Comparison of ENCODE assay signal across 21 cellular contexts in the genomic region with DNA sequence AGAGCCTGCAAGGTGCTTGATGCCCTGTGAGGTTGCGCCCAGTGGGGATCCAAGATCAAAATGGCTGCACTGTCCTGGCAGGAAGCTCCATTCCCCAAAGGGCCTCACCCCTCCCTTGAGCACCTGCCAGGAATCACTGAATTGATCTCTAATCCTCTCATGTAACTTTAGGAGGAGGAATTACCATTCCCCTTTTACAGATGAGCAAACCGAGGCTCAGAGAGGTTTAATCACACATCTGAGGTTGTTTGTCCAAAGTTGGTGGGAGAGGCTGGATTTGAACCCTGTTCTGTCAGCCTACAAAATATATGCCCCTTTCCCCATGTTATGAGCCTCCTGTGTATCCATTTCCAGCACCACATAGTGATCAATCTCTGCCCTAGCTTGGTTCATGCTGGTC. TPM values are rescaled to one million over a fixed set of nuclear protein-coding genes. Genes with fewer than 3 reads are reported as not detected.
DNase-seq lines count a peak whose midpoint lies in the region; ATAC-seq, FAIRE-seq and TF ChIP-seq lines count a peak whose summit lies in the region.
"Had no signal": no experiment of that assay in that cellular context is flagged by ENCODE, and none has a peak within 500 bp of the region (broad histone marks: within the 10 kb centered on the region; RNA-seq: fewer than 3 reads in every experiment).

No MANE protein-coding gene starts in this region.

- TF ChIP-seq EP300 in H1 (IDR thresholded peaks at IDR 0.05; ENCODE audit: borderline replicate concordance in 1 of 2, low read depth in 2 of 2, low read length in 2 of 2), result no peak

- no peak overlapping the region for H2BK5ac ChIP-seq in H1 (ENCODE audit: low read depth, low read length)

- H3K9me2 ChIP-seq in MM.1S (replicated peaks; ENCODE audit: insufficient read depth, low read length), result no peaks in the 10 kb centered on the region

- H2AFZ ChIP-seq in H1 (ENCODE audit: low read length) (no peak overlapping the region), neural progenitor cell (replicated peaks) (no peak overlapping the region), MM.1S (ENCODE audit: low read length) (no peak overlapping the region)
- H2AFZ ChIP-seq: GM23338 had no signal

- POLR2A ChIA-PET in H1 (lab: Charles Lee; ENCODE audit: partially characterized antibody), result interaction anchor here (0.6 to 2.7 kb wide), 6 partner anchors 15 to 38 kb away, joined by 3 to 10 read pairs (median 4); no protein-coding TSS in a partner anchor

- H3K4ac ChIP-seq in H1 (replicated peaks; ENCODE audit: insufficient read length, low read depth, low read length), result no peak overlapping the region

- no peak overlapping the region; the same call in 1 of the 2 replicates for H2BK12ac ChIP-seq in H1 (ENCODE audit: low read depth, low read length)

- TF ChIP-seq POLR2A in H1 (IDR thresholded peaks at IDR 0.05; ENCODE audit: control extremely low read depth in 1 of 2, low read depth in 2 of 2, low read length in 2 of 2), result no peak

- no peak overlapping the region for H2BK15ac ChIP-seq in H1 (ENCODE audit: low read length)

- H3K27ac Mint-ChIP-seq in neural progenitor cell, result peak overlapping the region; percentile 11
- H3K27ac Mint-ChIP-seq: CD14-positive monocyte; CD4-positive, alpha-beta memory T cell; GM23338; HFFc6 had no signal

- H3K79me2 ChIP-seq in H1 (ENCODE audit: control insufficient read depth in 1 of 2, insufficient read depth in 2 of 2, low read length in 2 of 2) (no peaks in the 10 kb centered on the region), neural progenitor cell (ENCODE audit: low read depth) (no peaks in the 10 kb centered on the region), MM.1S (ENCODE audit: low read length) (no peaks in the 10 kb centered on the region)

- no peak overlapping the region for H3K4me3 ChIP-seq in right atrium auricular region
- no peak overlapping the region for H3K4me3 ChIP-seq in H1 (ENCODE audit: extremely low read depth in 1 of 4, insufficient read depth in 2 of 4, low read depth in 3 of 4, low read length in 4 of 4)
- no peak overlapping the region for H3K4me3 ChIP-seq in neural progenitor cell
- no peak overlapping the region for H3K4me3 ChIP-seq in MM.1S (ENCODE audit: low read length)
- H3K4me3 ChIP-seq: BLaER1, GM23338 had no signal

- H3K79me1 ChIP-seq in H1 (ENCODE audit: low read depth, low read length), result no peaks in the 10 kb centered on the region

- WGBS in H1 (ENCODE audit: extremely low coverage in 1 of 2, insufficient coverage in 1 of 2, insufficient read length in 1 of 2, insufficient replicate concordance in 2 of 2, low coverage in 1 of 2, low lambda C conversion rate in 2 of 2, missing lambda C conversion rate in 1 of 2), 2 experiments, result 80% methylated on average over 2 of the region's 2 CpGs; no CpG with 5 or more reads in 1 of the 2 experiments

- H3K56ac ChIP-seq in H1 (replicated peaks; ENCODE audit: insufficient read length, low read depth, low read length), result no peak overlapping the region

- no peak for TF ChIP-seq RAD21 in H1 (IDR thresholded peaks at IDR 0.05 in 1 of 2, conservative IDR thresholded peaks at IDR 0.05 in 1 of 2; ENCODE audit: low read depth in 2 of 2, low read length in 2 of 2)

- DNase-seq in right atrium auricular region (ENCODE audit: low spot score), result no peak
- DNase-seq in Right ventricle myocardium superior, result no peak
- DNase-seq in H1 (ENCODE audit: low read depth in 1 of 2, low spot score in 2 of 2), result no peak
- no peak for DNase-seq in neural progenitor cell (ENCODE audit: low spot score)
- DNase-seq in NCI-H524 treated with DMSO at 0.1 percent for 48 hours (lab: John Stamatoyannopoulos, UW), result no peak
- no peak for DNase-seq in MM.1S
- DNase-seq: 8988T; CD4-positive, alpha-beta memory T cell; DMS153; DMS79; GDM1; H7; HFFc6 had no signal

- H3K9ac ChIP-seq in H1 (replicated peaks in 1 of 4; ENCODE audit: extremely low read depth in 1 of 4, low read depth in 3 of 4, low read length in 3 of 4) (no peak overlapping the region), neural progenitor cell (no peak overlapping the region), MM.1S (ENCODE audit: low read length) (no peak overlapping the region)
- H3K9ac ChIP-seq: BLaER1 had no signal

- intact Hi-C loops in Right ventricle myocardium superior (cut with DNase I), result no loop called here

- no peaks in the 10 kb centered on the region for H3K9me3 Mint-ChIP-seq in neural progenitor cell
- H3K9me3 Mint-ChIP-seq: CD4-positive, alpha-beta memory T cell; GM23338; HFFc6 had no signal

- no peak overlapping the region for H4K8ac ChIP-seq in H1 (ENCODE audit: extremely low read depth, insufficient read depth, low read length)

- peaks cover 2% of the 10 kb centered on the region; the same call in 1 of the 2 replicates for H3K23me2 ChIP-seq in H1 (ENCODE audit: low read depth, low read length)

- no peaks in the 10 kb centered on the region for H3K27me3 ChIP-seq in right atrium auricular region
- H3K27me3 ChIP-seq in H1 (replicated peaks in 1 of 4; ENCODE audit: control insufficient read depth in 3 of 4, extremely low read depth in 1 of 4, insufficient read depth in 3 of 4, low read length in 3 of 4), result peaks cover 0 to 21% (median 12%) of the 10 kb centered on the region in 4 experiments; a peak in 6 of 7 replicates
- H3K27me3 ChIP-seq in neural progenitor cell, result peaks cover 48% of the 10 kb centered on the region
- H3K27me3 ChIP-seq in MM.1S (replicated peaks; ENCODE audit: insufficient read depth, low read length), result peaks cover 97% of the 10 kb centered on the region

- H3K4me3 Mint-ChIP-seq in neural progenitor cell, result no peak overlapping the region
- H3K4me3 Mint-ChIP-seq: CD4-positive, alpha-beta memory T cell; GM23338; HFFc6 had no signal

- TF ChIP-seq CTCF in right atrium auricular region (IDR thresholded peaks at IDR 0.05) (no peak), H1 (IDR thresholded peaks at IDR 0.05; ENCODE audit: control extremely low read depth in 1 of 3, insufficient read depth in 1 of 3, low read depth in 1 of 3, low read length in 3 of 3) (no peak), neural progenitor cell (IDR thresholded peaks at IDR 0.05) (no peak), MM.1S (IDR thresholded peaks at IDR 0.05; ENCODE audit: low read length) (no peak)

- H3K27ac ChIP-seq in right atrium auricular region (peak overlapping the region; percentile 9 to 92), H1 (ENCODE audit: low read depth, low read length) (no peak overlapping the region), neural progenitor cell (no peak overlapping the region), MM.1S (ENCODE audit: low read length) (no peak overlapping the region)
- H3K27ac ChIP-seq: BLaER1 had no signal

- no peak overlapping the region for H4K5ac ChIP-seq in H1 (ENCODE audit: insufficient read length, low read depth, low read length)

- CTCF ChIA-PET in H1 (lab: Charles Lee; ENCODE audit: partially characterized antibody), result interaction anchor here (18.0 to 113.1 kb wide), 5 partner anchors 3 to 119 kb away, joined by 334 to 7248 read pairs (median 488); partner anchors contain the start of genes ASIC4, DES, GMPPA and SPEG

- peaks cover 74% of the 10 kb centered on the region for H3K4me1 Mint-ChIP-seq in neural progenitor cell

- H3K27me3 Mint-ChIP-seq in neural progenitor cell (ENCODE audit: insufficient read depth, low read depth), result peaks cover 33% of the 10 kb centered on the region

- H4K91ac ChIP-seq in H1 (replicated peaks; ENCODE audit: insufficient read length, low read length), result no peak overlapping the region

- H3K9me3 ChIP-seq in right atrium auricular region, result no peaks in the 10 kb centered on the region
- H3K9me3 ChIP-seq in H1 (ENCODE audit: insufficient read depth in 2 of 2, low read depth in 1 of 2, low read length in 1 of 2), result no peaks in the 10 kb centered on the region
- H3K9me3 ChIP-seq in neural progenitor cell (ENCODE audit: low read depth), result no peaks in the 10 kb centered on the region
- H3K9me3 ChIP-seq in MM.1S (replicated peaks; ENCODE audit: insufficient read depth, low read length), result no peaks in the 10 kb centered on the region
- H3K9me3 ChIP-seq: BLaER1 had no signal

- no peak overlapping the region for H2AK5ac ChIP-seq in H1 (ENCODE audit: low read depth, low read length)

- H3K4me1 ChIP-seq in right atrium auricular region (peaks cover 0 to 57% of the 10 kb centered on the region in 2 donors), H1 (replicated peaks in 1 of 4; ENCODE audit: control insufficient read depth in 3 of 4, insufficient read depth in 4 of 4, low read length in 3 of 4) (peaks cover 0 to 29% (median 19%) of the 10 kb centered on the region in 4 experiments; a peak in 6 of 7 replicates), neural progenitor cell (peaks cover 69% of the 10 kb centered on the region), MM.1S (ENCODE audit: low read length) (peaks cover 5% of the 10 kb centered on the region; the same call in 1 of the 2 replicates)

- no peak for FAIRE-seq in H1 (lab: Jason Lieb, UNC)
- FAIRE-seq: GM12892, GM18507 had no signal

- no peak overlapping the region for H3K14ac ChIP-seq in H1 (ENCODE audit: insufficient read length)

- H2BK20ac ChIP-seq in H1 (ENCODE audit: low read length), result no peak overlapping the region

- peaks cover 52% of the 10 kb centered on the region for H3F3A ChIP-seq in neural progenitor cell (ENCODE audit: low read depth)
- no peaks in the 10 kb centered on the region for H3F3A ChIP-seq in MM.1S (ENCODE audit: insufficient read depth, low read length)

- H3K36me3 ChIP-seq in right atrium auricular region (no peaks in the 10 kb centered on the region), H1 (ENCODE audit: control insufficient read depth in 2 of 4, insufficient read depth in 4 of 4, low read length in 3 of 4) (no peaks in the 10 kb centered on the region), neural progenitor cell (no peaks in the 10 kb centered on the region), MM.1S (replicated peaks; ENCODE audit: insufficient read depth, low read length) (no peaks in the 10 kb centered on the region)
- H3K36me3 ChIP-seq: BLaER1 had no signal

- H3K4me2 ChIP-seq in H1 (ENCODE audit: insufficient read depth in 1 of 2, low read depth in 2 of 2, low read length in 2 of 2), result no peak overlapping the region; a peak in 1 of 4 replicates
- no peak overlapping the region for H3K4me2 ChIP-seq in neural progenitor cell
- no peak overlapping the region for H3K4me2 ChIP-seq in MM.1S (ENCODE audit: low read depth, low read length)
- H3K4me2 ChIP-seq: BLaER1 had no signal

- no peak overlapping the region for H3K23ac ChIP-seq in H1 (ENCODE audit: insufficient read length)

- H4K20me1 ChIP-seq in H1 (replicated peaks in 1 of 2; ENCODE audit: control insufficient read depth in 1 of 2, insufficient read depth in 2 of 2, low read length in 2 of 2) (no peaks in the 10 kb centered on the region), neural progenitor cell (ENCODE audit: low read depth) (peaks cover 15% of the 10 kb centered on the region), MM.1S (ENCODE audit: insufficient read depth, low read length) (no peaks in the 10 kb centered on the region)
- H4K20me1 ChIP-seq: BLaER1 had no signal

- ATAC-seq in Right ventricle myocardium superior (ENCODE audit: poor library complexity), result no peak
- ATAC-seq: GM23338, HCT116 had no signal

- no peak overlapping the region for H3K18ac ChIP-seq in H1 (ENCODE audit: extremely low read depth, low read length)

- H3K36me3 Mint-ChIP-seq in neural progenitor cell, result no peaks in the 10 kb centered on the region
- H3K36me3 Mint-ChIP-seq: CD4-positive, alpha-beta memory T cell had no signal

- H2BK120ac ChIP-seq in H1 (replicated peaks; ENCODE audit: low read depth, low read length), result no peak overlapping the region

RNA-seq across cellular contexts. Expression of gene ASIC4, which starts 10.5 kb away (rescaled TPM):
- total RNA-seq in right atrium auricular region (not detected), Right ventricle myocardium superior (not detected), neural progenitor cell (ENCODE audit: low replicate concordance) (0.26 and 2.4 TPM in 2 replicates)
- 0.19 and 0.22 TPM in 2 replicates for total RNA-seq in H1 (2021; fragmentation: NEBNext Ultra II Directional; extraction: Animal tissue kit (Norgen Biotek cat#: 25700))
- 0.12 and 0.30 TPM in 2 replicates for polyA plus RNA-seq in H1 (2011; rRNA removed)
- 0.18 TPM for polyA plus RNA-seq in H1 (2011; cell fraction: cytosol; rRNA removed)
- polyA plus RNA-seq in H1 (2011; cell fraction: nucleus; rRNA removed), result 0.96 TPM
- polyA plus RNA-seq in H1 (2012, experiment 1 of 2), result 0.11 to 0.42 TPM (median 0.36 TPM) in 3 of 4 replicates, not detected in the other
- 0.05 TPM for polyA plus RNA-seq in H1 (2012, experiment 2 of 2)
- 0.06 TPM for polyA plus RNA-seq in H1 (2013, experiment 1 of 2)
- polyA plus RNA-seq in H1 (2013, experiment 2 of 2), result 0.13 TPM
- 0.12 and 0.22 TPM in 2 replicates for polyA minus RNA-seq in H1 (2011; rRNA and poly(A)+ RNA removed)
- not detected for polyA minus RNA-seq in H1 (2011; cell fraction: cytosol; rRNA and poly(A)+ RNA removed)
- polyA minus RNA-seq in H1 (2011; cell fraction: nucleus; rRNA and poly(A)+ RNA removed), result 0.50 TPM
- total RNA-seq: Daoy had no signal
- polyA plus RNA-seq: AG04450; CD14-positive monocyte; CD4-positive, alpha-beta memory T cell had no signal

RNA-seq across cellular contexts. Expression of gene CHPF, which starts 18.8 kb away (rescaled TPM):
- total RNA-seq in right atrium auricular region (100 to 1,000 TPM; 206 to 228 TPM), Right ventricle myocardium superior (85.9 TPM), neural progenitor cell (ENCODE audit: low replicate concordance) (6.7 and 27.7 TPM in 2 replicates)
- 62.9 and 68.1 TPM in 2 replicates for total RNA-seq in H1 (2021; fragmentation: NEBNext Ultra II Directional; extraction: Animal tissue kit (Norgen Biotek cat#: 25700))
- polyA plus RNA-seq in H1 (2011; rRNA removed), result 67.3 and 103 TPM in 2 replicates
- polyA plus RNA-seq in H1 (2011; cell fraction: cytosol; rRNA removed), result 61.7 TPM
- 76.8 TPM for polyA plus RNA-seq in H1 (2011; cell fraction: nucleus; rRNA removed)
- polyA plus RNA-seq in H1 (2012, experiment 1 of 2), result 33.7 to 59.5 TPM (median 55.7 TPM) in 4 replicates
- 62.7 TPM for polyA plus RNA-seq in H1 (2012, experiment 2 of 2)
- 107 TPM for polyA plus RNA-seq in H1 (2013, experiment 1 of 2)
- 107 TPM for polyA plus RNA-seq in H1 (2013, experiment 2 of 2)
- polyA minus RNA-seq in H1 (2011; rRNA and poly(A)+ RNA removed), result 17.3 and 20.9 TPM in 2 replicates
- 62.2 TPM for polyA minus RNA-seq in H1 (2011; cell fraction: cytosol; rRNA and poly(A)+ RNA removed)
- 38.8 TPM for polyA minus RNA-seq in H1 (2011; cell fraction: nucleus; rRNA and poly(A)+ RNA removed)

RNA-seq across cellular contexts. Expression of gene TMEM198, which starts 19.0 kb away (rescaled TPM):
- total RNA-seq in right atrium auricular region, result 1 to 10 TPM; 1.8 to 4.3 TPM
- 2.6 TPM for total RNA-seq in Right ventricle myocardium superior
- total RNA-seq in H1 (2021; fragmentation: NEBNext Ultra II Directional; extraction: Animal tissue kit (Norgen Biotek cat#: 25700)), result 10.2 and 11.0 TPM in 2 replicates
- polyA plus RNA-seq in H1 (2011; rRNA removed), result 10.4 and 15.4 TPM in 2 replicates
- polyA plus RNA-seq in H1 (2011; cell fraction: cytosol; rRNA removed), result 10.0 TPM
- 19.0 TPM for polyA plus RNA-seq in H1 (2011; cell fraction: nucleus; rRNA removed)
- 7.6 to 11.7 TPM (median 9.4 TPM) in 4 replicates for polyA plus RNA-seq in H1 (2012, experiment 1 of 2)
- 13.6 TPM for polyA plus RNA-seq in H1 (2012, experiment 2 of 2)
- 8.4 TPM for polyA plus RNA-seq in H1 (2013, experiment 1 of 2)
- polyA plus RNA-seq in H1 (2013, experiment 2 of 2), result 8.2 TPM
- 4.3 and 6.1 TPM in 2 replicates for polyA minus RNA-seq in H1 (2011; rRNA and poly(A)+ RNA removed)
- 7.5 TPM for polyA minus RNA-seq in H1 (2011; cell fraction: cytosol; rRNA and poly(A)+ RNA removed)
- polyA minus RNA-seq in H1 (2011; cell fraction: nucleus; rRNA and poly(A)+ RNA removed), result 5.6 TPM
- 0.79 and 2.3 TPM in 2 replicates for total RNA-seq in neural progenitor cell (ENCODE audit: low replicate concordance)
- polyA plus RNA-seq: CD14-positive monocyte; CD4-positive, alpha-beta memory T cell had no signal

RNA-seq across cellular contexts. Expression of gene GMPPA, which starts 26.1 kb away (rescaled TPM):
- total RNA-seq in right atrium auricular region (10 to 100 TPM; 21.6 to 23.3 TPM), Right ventricle myocardium superior (22.3 TPM), neural progenitor cell (ENCODE audit: low replicate concordance) (23.8 and 49.3 TPM in 2 replicates)
- 34.3 and 35.3 TPM in 2 replicates for total RNA-seq in H1 (2021; fragmentation: NEBNext Ultra II Directional; extraction: Animal tissue kit (Norgen Biotek cat#: 25700))
- polyA plus RNA-seq in H1 (2011; rRNA removed), result 98.8 and 101 TPM in 2 replicates
- 59.0 TPM for polyA plus RNA-seq in H1 (2011; cell fraction: cytosol; rRNA removed)
- polyA plus RNA-seq in H1 (2011; cell fraction: nucleus; rRNA removed), result 133 TPM
- polyA plus RNA-seq in H1 (2012, experiment 1 of 2), result 32.8 to 43.7 TPM (median 41.5 TPM) in 4 replicates
- polyA plus RNA-seq in H1 (2012, experiment 2 of 2), result 53.9 TPM
- 32.4 TPM for polyA plus RNA-seq in H1 (2013, experiment 1 of 2)
- polyA plus RNA-seq in H1 (2013, experiment 2 of 2), result 31.6 TPM
- polyA minus RNA-seq in H1 (2011; rRNA and poly(A)+ RNA removed), result 67.3 and 79.3 TPM in 2 replicates
- polyA minus RNA-seq in H1 (2011; cell fraction: cytosol; rRNA and poly(A)+ RNA removed), result 24.6 TPM
- polyA minus RNA-seq in H1 (2011; cell fraction: nucleus; rRNA and poly(A)+ RNA removed), result 26.1 TPM

RNA-seq across cellular contexts. Expression of gene OBSL1, which starts 46.5 kb away (rescaled TPM):
- 100 to 1,000 TPM; 150 to 157 TPM for total RNA-seq in right atrium auricular region
- 165 TPM for total RNA-seq in Right ventricle myocardium superior
- 127 and 135 TPM in 2 replicates for total RNA-seq in H1 (2021; fragmentation: NEBNext Ultra II Directional; extraction: Animal tissue kit (Norgen Biotek cat#: 25700))
- 116 and 205 TPM in 2 replicates for polyA plus RNA-seq in H1 (2011; rRNA removed)
- 171 TPM for polyA plus RNA-seq in H1 (2011; cell fraction: cytosol; rRNA removed)
- polyA plus RNA-seq in H1 (2011; cell fraction: nucleus; rRNA removed), result 776 TPM
- polyA plus RNA-seq in H1 (2012, experiment 1 of 2), result 105 to 168 TPM (median 164 TPM) in 4 replicates
- 108 TPM for polyA plus RNA-seq in H1 (2012, experiment 2 of 2)
- 76.8 TPM for polyA plus RNA-seq in H1 (2013, experiment 1 of 2)
- 67.6 TPM for polyA plus RNA-seq in H1 (2013, experiment 2 of 2)
- polyA minus RNA-seq in H1 (2011; rRNA and poly(A)+ RNA removed), result 64.9 and 94.5 TPM in 2 replicates
- 91.4 TPM for polyA minus RNA-seq in H1 (2011; cell fraction: cytosol; rRNA and poly(A)+ RNA removed)
- 160 TPM for polyA minus RNA-seq in H1 (2011; cell fraction: nucleus; rRNA and poly(A)+ RNA removed)
- 31.0 and 111 TPM in 2 replicates for total RNA-seq in neural progenitor cell (ENCODE audit: low replicate concordance)
- polyA plus RNA-seq: CD14-positive monocyte; CD4-positive, alpha-beta memory T cell had no signal

Comparison
In these comparisons a context has a peak if more than half of its experiments do, and no peak if none do; other contexts are left out.
1. H3K27ac ChIP-seq: peak in right atrium auricular region (2 of 2); none in H1 (single experiment), neural progenitor cell (single experiment) and MM.1S (single experiment).